Comparison of ENCODE assay signal across 8 cellular contexts in genomic region chr12:52380271-52380694, GRCh38. TPM values are rescaled to one million over a fixed set of nuclear protein-coding genes. Genes with fewer than 3 reads are reported as not detected.
A peak's percentile ranks its signal among the peaks of the same experiment; 100 is the strongest.
DNase-seq lines count a peak whose midpoint lies in the region; ATAC-seq and TF ChIP-seq lines count a peak whose summit lies in the region.

No MANE protein-coding gene starts in this region.

- BruUV-seq in mammary epithelial cell (replicated peaks; lab: Mats Ljungman, UMichigan) = no TSS peak

- intact Hi-C loops in mammary epithelial cell (cut with micrococcal nuclease) = loop anchor here (2.0 kb wide), 1 partner anchor 201 kb away; no protein-coding TSS in a partner anchor

- peak; percentile 43 for DNase-seq in G401 (ENCODE audit: low spot score)
- peak; percentile 48 for DNase-seq in M059J (ENCODE audit: low read depth)
- peak; percentile 58 for DNase-seq in mammary epithelial cell
- peak; percentile 37 to 53 for DNase-seq in lung microvascular endothelial cell (ENCODE audit: low read depth in 2 of 2)
- DNase-seq in NOMO-1 (lab: John Stamatoyannopoulos, UW; ENCODE audit: unreplicated experiment in 2 of 2) = no peak
- DNase-seq in NCI-H446 treated with DMSO at 0.1 percent for 48 hours (lab: John Stamatoyannopoulos, UW) = no peak
- no peak for DNase-seq in SKM-1 treated with dmso at 0.1 percent for 144 hours (lab: John Stamatoyannopoulos, UW; ENCODE audit: unreplicated experiment)

- no peaks in the 10 kb centered on the region for H4K20me1 ChIP-seq in mammary epithelial cell (ENCODE audit: insufficient read depth, low read length)

- H3K4me3 ChIP-seq in mammary epithelial cell (replicated peaks in 1 of 3; ENCODE audit: insufficient read depth in 1 of 3, low read depth in 2 of 3, low read length in 3 of 3) = no peak overlapping the region

- H3K79me2 ChIP-seq in mammary epithelial cell (ENCODE audit: insufficient read depth, low read length) = no peaks in the 10 kb centered on the region

- no peak overlapping the region for H3K4me2 ChIP-seq in mammary epithelial cell (ENCODE audit: insufficient read depth, low read depth, low read length)

- no peak for ATAC-seq in HG02884 (IDR thresholded peaks at IDR 0.05; ENCODE audit: unreplicated experiment)

- H3K4me1 ChIP-seq in mammary epithelial cell (ENCODE audit: insufficient read depth, low read length) = no peaks in the 10 kb centered on the region

- H3K36me3 ChIP-seq in mammary epithelial cell (ENCODE audit: insufficient read depth, low read length) = no peaks in the 10 kb centered on the region

- peak; percentile 73 to 88 for TF ChIP-seq CTCF in mammary epithelial cell (conservative IDR thresholded peaks at IDR 0.05 in 1 of 2, IDR thresholded peaks at IDR 0.05 in 1 of 2; ENCODE audit: extremely low read depth in 1 of 2, insufficient read depth in 1 of 2, low read depth in 1 of 2, low read length in 2 of 2)

- no peak overlapping the region for H3K9ac ChIP-seq in mammary epithelial cell (ENCODE audit: insufficient read depth, low read length)

- no peaks in the 10 kb centered on the region for H3K27me3 ChIP-seq in mammary epithelial cell (ENCODE audit: insufficient read depth, low read length)

- H3K9me3 ChIP-seq in mammary epithelial cell (replicated peaks; ENCODE audit: insufficient read depth, low read length) = no peaks in the 10 kb centered on the region

- in situ Hi-C loops in G401 (cut with HindIII; ENCODE audit: low sequenced_read_pairs) (no loop called here), mammary epithelial cell (cut with MboI; ENCODE audit: low sequenced_read_pairs in 2 of 2) (loop anchor here in 1 of 2 donors (5.0 to 25.0 kb wide), 3 partner anchors 62 to 607 kb away; no protein-coding TSS in a partner anchor)

- CTCF ChIA-PET in mammary epithelial cell (lab: Charles Lee; ENCODE audit: low non-redundant PET) = interaction anchor here (0.7 to 0.9 kb wide), 2 partner anchors 46 to 138 kb away, joined by 3 read pairs; no protein-coding TSS in a partner anchor

- no peak overlapping the region for H2AFZ ChIP-seq in mammary epithelial cell (ENCODE audit: low read depth, low read length)

- WGBS in mammary epithelial cell (ENCODE audit: low coverage, missing lambda C conversion rate) = 27% methylated on average over 6 of the region's 15 CpGs

- no peak overlapping the region for H3K27ac ChIP-seq in mammary epithelial cell (ENCODE audit: insufficient read depth, low read depth, low read length)

- dilution Hi-C loops in mammary epithelial cell (cut with HindIII; ENCODE audit: low sequenced_read_pairs) = loop anchor here (25.0 kb wide), 1 partner anchor 607 kb away; no protein-coding TSS in a partner anchor

RNA-seq across cellular contexts. Expression of gene KRT84, which starts 5.2 kb away (rescaled TPM):
- total RNA-seq in G401 (2014; rRNA removed; shearing (Covaris generic)) = not detected in 2 replicates
- not detected in 2 replicates for total RNA-seq in M059J (2014; rRNA removed; shearing (Covaris generic))
- total RNA-seq in mammary epithelial cell = under 1 TPM in 1 of 2 donors, not detected in 1; 0.14 TPM
- polyA plus RNA-seq in mammary epithelial cell = 0.08 TPM
- not detected for polyA minus RNA-seq in mammary epithelial cell
- not detected in 2 replicates for total RNA-seq in lung microvascular endothelial cell

RNA-seq across cellular contexts. Expression of gene KRT85, which starts 13.0 kb away (rescaled TPM):
- total RNA-seq in G401 (2014; rRNA removed; shearing (Covaris generic)) = not detected in 2 replicates
- not detected in 2 replicates for total RNA-seq in M059J (2014; rRNA removed; shearing (Covaris generic))
- total RNA-seq in mammary epithelial cell (not detected), lung microvascular endothelial cell (not detected in 2 replicates)
- not detected for polyA plus RNA-seq in mammary epithelial cell
- not detected for polyA minus RNA-seq in mammary epithelial cell

RNA-seq across cellular contexts. Expression of gene KRT82, which starts 25.9 kb away (rescaled TPM):
- total RNA-seq in G401 (2014; rRNA removed; shearing (Covaris generic)) = not detected in 2 replicates
- not detected in 2 replicates for total RNA-seq in M059J (2014; rRNA removed; shearing (Covaris generic))
- total RNA-seq in mammary epithelial cell = not detected
- 0.01 TPM for polyA plus RNA-seq in mammary epithelial cell
- not detected for polyA minus RNA-seq in mammary epithelial cell
- not detected in 2 replicates for total RNA-seq in lung microvascular endothelial cell

RNA-seq across cellular contexts. Expression of gene KRT75, which starts 53.9 kb away (rescaled TPM):
- total RNA-seq in G401 (2014; rRNA removed; shearing (Covaris generic)) = 0.20 and 0.43 TPM in 2 replicates
- 0.02 TPM in 1 of 2 replicates, not detected in the other for total RNA-seq in M059J (2014; rRNA removed; shearing (Covaris generic))
- total RNA-seq in mammary epithelial cell (10 to 100 TPM in 1 of 2 donors, 1 to 10 TPM in 1; 3.2 to 26.5 TPM), lung microvascular endothelial cell (not detected in 2 replicates)
- polyA plus RNA-seq in mammary epithelial cell = 3.1 TPM
- polyA minus RNA-seq in mammary epithelial cell = 0.62 TPM

RNA-seq across cellular contexts. Expression of gene KRT83, which starts 59.1 kb away (rescaled TPM):
- 0.07 TPM in 1 of 2 replicates, not detected in the other for total RNA-seq in G401 (2014; rRNA removed; shearing (Covaris generic))
- 0.22 TPM in 1 of 2 replicates, not detected in the other for total RNA-seq in M059J (2014; rRNA removed; shearing (Covaris generic))
- total RNA-seq in mammary epithelial cell (1 to 10 TPM in 1 of 2 donors, not detected in 1; 9.0 TPM), lung microvascular endothelial cell (not detected in 2 replicates)
- polyA plus RNA-seq in mammary epithelial cell = 0.07 TPM
- polyA minus RNA-seq in mammary epithelial cell = not detected

Comparison
In these comparisons a context has a peak if more than half of its experiments do, and no peak if none do; other contexts are left out.
1. DNase-seq: peak in G401 (single experiment), M059J (single experiment), mammary epithelial cell (single experiment) and lung microvascular endothelial cell (2 of 2); none in NOMO-1 (0 of 2), NCI-H446 treated with DMSO at 0.1 percent for 48 hours (single experiment) and SKM-1 treated with dmso at 0.1 percent for 144 hours (single experiment).